26 cellular contexts compared by ENCODE assay signal in the genomic region with DNA sequence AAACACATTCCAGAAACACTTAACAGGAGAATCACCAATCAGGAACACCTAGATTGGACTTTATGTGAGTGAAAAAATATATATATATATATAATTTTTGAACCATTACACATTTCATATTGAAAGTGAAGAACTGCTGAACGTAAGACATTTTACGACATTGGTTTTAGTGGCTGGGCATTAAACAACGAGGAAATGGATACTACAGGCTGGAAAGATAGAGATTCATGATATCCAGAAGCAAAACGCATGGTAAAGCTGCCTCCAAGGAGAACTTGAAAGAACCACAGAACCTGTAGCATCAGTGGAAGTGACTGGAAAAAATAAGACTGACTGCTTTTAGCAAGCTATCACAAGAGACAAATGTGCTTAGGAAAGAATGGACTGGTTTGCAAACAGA.
"Had no signal": no experiment of that assay in that cellular context is flagged by ENCODE, and none has a peak within 500 bp of the region (broad histone marks: within the 10 kb centered on the region; RNA-seq: fewer than 3 reads in every experiment).

No MANE protein-coding gene starts in this region.

- H3K9me3 ChIP-seq: adrenal gland had no signal

- H3K27me3 ChIP-seq: adrenal gland had no signal

- H3K36me3 ChIP-seq: adrenal gland had no signal

- H3K27ac ChIP-seq: adrenal gland, SK-N-MC, VCaP had no signal

- DNase-seq: activated CD4-positive, alpha-beta T cell treated with anti-CD3 and anti-CD28 coated beads for 36 hours; activated CD4-positive, alpha-beta T cell treated with anti-CD3 and anti-CD28 coated beads, Interleukin-2, amount 50 U/mL, for 1 hour; activated CD8-positive, alpha-beta memory T cell treated with anti-CD3 and anti-CD28 coated beads, Interleukin-2, amount 50 U/mL, for 48 hours; activated CD8-positive, alpha-beta T cell treated with anti-CD3 and anti-CD28 coated beads for 36 hours; activated naive CD4-positive, alpha-beta T cell treated with anti-CD3 and anti-CD28 coated beads, Interleukin-2, amount 50 U/mL, for 16 hours; activated naive CD8-positive, alpha-beta T cell treated with anti-CD3 and anti-CD28 coated beads, Interleukin-2, amount 10 ng/mL, durations not matched to agents 7 days and 5 days; activated T-cell treated with anti-CD3 and anti-CD28 coated beads, Interleukin-2, amount 50 U/mL, for 1 hour; adrenal gland; anterior cingulate cortex; cerebellar nuclear complex; NCI-H1105; NCI-H1436; NCI-H1694 treated with DMSO at 0.1 percent for 48 hours; NCI-H2029 treated with DMSO at 0.1 percent for 48 hours; NCI-H345; NCI-H510A; NCI-H526 treated with DMSO at 0.1 percent for 48 hours; OCI-M1; RPMI8226; T-cell; T-helper 2 cell; T1000 had no signal

- H3K4me3 ChIP-seq: adrenal gland, SK-N-MC had no signal

- H3K4me1 ChIP-seq: adrenal gland had no signal

- ATAC-seq: activated CD4-positive, alpha-beta T cell treated with anti-CD3 and anti-CD28 coated beads for 36 hours; activated CD8-positive, alpha-beta T cell treated with anti-CD3 and anti-CD28 coated beads for 36 hours; Panc1; Right ventricle myocardium inferior; T-cell had no signal
